22 cellular contexts compared by ENCODE assay signal in genomic region chr16:56347670-56348069, GRCh38.
DNase-seq lines count a peak whose midpoint lies in the region; ATAC-seq and TF ChIP-seq lines count a peak whose summit lies in the region.
"Had no signal": no experiment of that assay in that cellular context is flagged by ENCODE, and none has a peak within 500 bp of the region (broad histone marks: within the 10 kb centered on the region; RNA-seq: fewer than 3 reads in every experiment).

No MANE protein-coding gene starts in this region.

- H3K27ac ChIP-seq in upper lobe of right lung: no peak overlapping the region
- H3K27ac ChIP-seq: 22Rv1 had no signal

- H3K36me3 Mint-ChIP-seq in chondrocyte (ENCODE audit: low read depth): no peaks in the 10 kb centered on the region
- H3K36me3 Mint-ChIP-seq in activated CD4-positive, alpha-beta memory T cell treated with anti-CD3 and anti-CD28 coated beads, Interleukin-2, amount 10 ng/mL, durations not matched to agents 7 days and 5 days (ENCODE audit: low read depth): no peaks in the 10 kb centered on the region

- H3K27me3 ChIP-seq in upper lobe of right lung: no peaks in the 10 kb centered on the region
- H3K27me3 ChIP-seq: BE2C had no signal

- H3K4me1 Mint-ChIP-seq in chondrocyte (ENCODE audit: low read depth): no peaks in the 10 kb centered on the region
- H3K4me1 Mint-ChIP-seq in activated CD4-positive, alpha-beta memory T cell treated with anti-CD3 and anti-CD28 coated beads, Interleukin-2, amount 10 ng/mL, durations not matched to agents 7 days and 5 days: no peaks in the 10 kb centered on the region
- H3K4me1 Mint-ChIP-seq: GM23338 had no signal

- ATAC-seq in Right ventricle myocardium inferior (no peak), mucosa of descending colon (no peak), upper lobe of right lung (no peak)
- ATAC-seq: GM23338, K562 had no signal

- no peaks in the 10 kb centered on the region for H3K9me3 ChIP-seq in mucosa of descending colon
- H3K9me3 ChIP-seq in upper lobe of right lung: no peaks in the 10 kb centered on the region
- H3K9me3 ChIP-seq: BE2C, HAP-1 had no signal

- CTCF ChIA-PET in activated CD4-positive, alpha-beta memory T cell treated with anti-CD3 and anti-CD28 coated beads, Interleukin-2, amount 10 ng/mL, durations not matched to agents 7 days and 5 days (lab: Charles Lee): no interaction called here

- H3K4me3 ChIP-seq in mucosa of descending colon: no peak overlapping the region
- no peak overlapping the region for H3K4me3 ChIP-seq in upper lobe of right lung
- H3K4me3 ChIP-seq: GM23338, HAP-1, K562 had no signal

- H3K27ac Mint-ChIP-seq in chondrocyte (ENCODE audit: unreplicated experiment): no peak overlapping the region
- H3K27ac Mint-ChIP-seq in activated CD4-positive, alpha-beta memory T cell treated with anti-CD3 and anti-CD28 coated beads, Interleukin-2, amount 10 ng/mL, durations not matched to agents 7 days and 5 days: no peak overlapping the region
- H3K27ac Mint-ChIP-seq: HFFc6 had no signal

- H3K27me3 Mint-ChIP-seq in chondrocyte (ENCODE audit: low read depth): no peaks in the 10 kb centered on the region
- H3K27me3 Mint-ChIP-seq in activated CD4-positive, alpha-beta memory T cell treated with anti-CD3 and anti-CD28 coated beads, Interleukin-2, amount 10 ng/mL, durations not matched to agents 7 days and 5 days: peaks cover 2% of the 10 kb centered on the region

- POLR2A ChIA-PET in activated CD4-positive, alpha-beta memory T cell treated with anti-CD3 and anti-CD28 coated beads, Interleukin-2, amount 10 ng/mL, durations not matched to agents 7 days and 5 days (lab: Charles Lee): no interaction called here

- H3K36me3 ChIP-seq in mucosa of descending colon (ENCODE audit: low read depth) (no peaks in the 10 kb centered on the region), upper lobe of right lung (no peaks in the 10 kb centered on the region)
- H3K36me3 ChIP-seq: HAP-1 had no signal

- intact Hi-C loops in Right ventricle myocardium inferior (cut with DNase I) (no loop called here), cardiac septum (cut with DNase I) (no loop called here), mucosa of descending colon (cut with DNase I, micrococcal nuclease) (no loop called here), upper lobe of right lung (cut with DNase I) (no loop called here)

- H3K9me3 Mint-ChIP-seq in chondrocyte (ENCODE audit: low read depth): no peaks in the 10 kb centered on the region
- H3K9me3 Mint-ChIP-seq in activated CD4-positive, alpha-beta memory T cell treated with anti-CD3 and anti-CD28 coated beads, Interleukin-2, amount 10 ng/mL, durations not matched to agents 7 days and 5 days: no peaks in the 10 kb centered on the region
- H3K9me3 Mint-ChIP-seq: GM23338, HFFc6 had no signal

- H3K4me3 Mint-ChIP-seq in chondrocyte (ENCODE audit: unreplicated experiment): no peak overlapping the region
- no peak overlapping the region for H3K4me3 Mint-ChIP-seq in activated CD4-positive, alpha-beta memory T cell treated with anti-CD3 and anti-CD28 coated beads, Interleukin-2, amount 10 ng/mL, durations not matched to agents 7 days and 5 days
- H3K4me3 Mint-ChIP-seq: GM23338, HFFc6 had no signal

- TF ChIP-seq CTCF in chondrocyte (IDR thresholded peaks at IDR 0.05) (no peak), mucosa of descending colon (IDR thresholded peaks at IDR 0.05) (no peak), upper lobe of right lung (IDR thresholded peaks at IDR 0.05) (no peak)

- DNase-seq in Right ventricle myocardium inferior (ENCODE audit: missing footprints): peak; percentile 15
- no peak for DNase-seq in cardiac septum (ENCODE audit: low spot score)
- peak; percentile 72 for DNase-seq in chondrocyte (ENCODE audit: low spot score)
- peak in 2 of 3 donors; percentile 13 to 33 for DNase-seq in mucosa of descending colon
- peak; percentile 34 for DNase-seq in upper lobe of right lung
- no peak for DNase-seq in GF-D8 (lab: John Stamatoyannopoulos, UW)
- no peak for DNase-seq in activated CD4-positive, alpha-beta memory T cell treated with anti-CD3 and anti-CD28 coated beads, Interleukin-2, amount 10 ng/mL, durations not matched to agents 7 days and 5 days
- DNase-seq: BE2C, DMS153, HFFc6, NCI-H1436, NCI-H187, NCI-H2081 treated with DMSO at 0.1 percent for 48 hours, NCI-H2171, NCI-H226, NCI-H510A, NCI-H69, SHP77 treated with DMSO at 0.1 percent for 48 hours had no signal

- H3K4me1 ChIP-seq in mucosa of descending colon (ENCODE audit: low read depth): no peaks in the 10 kb centered on the region
- no peaks in the 10 kb centered on the region for H3K4me1 ChIP-seq in upper lobe of right lung
- H3K4me1 ChIP-seq: HAP-1 had no signal

Comparison
In these comparisons a context has a peak if more than half of its experiments do, and no peak if none do; other contexts are left out.
1. DNase-seq: peak in Right ventricle myocardium inferior (single experiment), chondrocyte (single experiment), mucosa of descending colon (2 of 3) and upper lobe of right lung (single experiment); none in cardiac septum (single experiment), GF-D8 (single experiment) and activated CD4-positive, alpha-beta memory T cell treated with anti-CD3 and anti-CD28 coated beads, Interleukin-2, amount 10 ng/mL, durations not matched to agents 7 days and 5 days (single experiment).